9 cellular contexts compared by ENCODE assay signal in genomic region chr16:66928702-66929388, GRCh38. TPM values are rescaled to one million over a fixed set of nuclear protein-coding genes. Genes with fewer than 3 reads are reported as not detected.
DNase-seq lines count a peak whose midpoint lies in the region; ATAC-seq and TF ChIP-seq lines count a peak whose summit lies in the region.
"Had no signal": no experiment of that assay in that cellular context is flagged by ENCODE, and none has a peak within 500 bp of the region (broad histone marks: within the 10 kb centered on the region; RNA-seq: fewer than 3 reads in every experiment).

No MANE protein-coding gene starts in this region.

- H3K4me3 ChIP-seq in GM06990 (replicated peaks; ENCODE audit: low read depth, low read length) = no peak overlapping the region
- no peak overlapping the region for H3K4me3 ChIP-seq in MG63
- no peak overlapping the region for H3K4me3 ChIP-seq in left lung

- peaks cover 24% of the 10 kb centered on the region for H3K4me1 Mint-ChIP-seq in nephron

- peaks cover 40% of the 10 kb centered on the region for H3K27me3 Mint-ChIP-seq in nephron (ENCODE audit: low read depth)

- H3K4me1 ChIP-seq in left lung = peaks cover 27 to 58% of the 10 kb centered on the region in 2 donors

- H3K4me3 Mint-ChIP-seq in nephron = no peak overlapping the region

- no peak for ATAC-seq in GM21515 (IDR thresholded peaks at IDR 0.05; ENCODE audit: unreplicated experiment)
- ATAC-seq in GM21360 (IDR thresholded peaks at IDR 0.05; ENCODE audit: unreplicated experiment) = no peak
- no peak for ATAC-seq in left lung

- peaks cover 1% of the 10 kb centered on the region; the same call in 1 of the 2 replicates for H3K27me3 ChIP-seq in GM06990 (replicated peaks; ENCODE audit: control insufficient read depth, insufficient read depth, low read length)
- no peaks in the 10 kb centered on the region for H3K27me3 ChIP-seq in MG63
- H3K27me3 ChIP-seq in left lung = peaks cover 0 to 29% of the 10 kb centered on the region in 2 donors

- no peaks in the 10 kb centered on the region for H3K9me3 ChIP-seq in MG63
- H3K9me3 ChIP-seq in left lung = no peaks in the 10 kb centered on the region

- H3K36me3 Mint-ChIP-seq in nephron (ENCODE audit: low read depth) = peaks cover 8% of the 10 kb centered on the region

- no peaks in the 10 kb centered on the region for H3K9me3 Mint-ChIP-seq in nephron

- TF ChIP-seq CTCF in GM06990 (IDR thresholded peaks at IDR 0.05; ENCODE audit: insufficient read depth, low read length, poor library complexity, severe bottlenecking) (peak; percentile 45), nephron (IDR thresholded peaks at IDR 0.05; ENCODE audit: unreplicated experiment in 3 of 3) (peak in 2 of 3 experiments; percentile 30 to 36), left lung (IDR thresholded peaks at IDR 0.05) (no peak)

- H3K27ac Mint-ChIP-seq in nephron = no peak overlapping the region

- peaks cover 9% of the 10 kb centered on the region for H3K36me3 ChIP-seq in GM06990 (ENCODE audit: control insufficient read depth, insufficient read depth, low read length)
- H3K36me3 ChIP-seq in MG63 = no peaks in the 10 kb centered on the region
- peaks cover 0 to 12% of the 10 kb centered on the region in 2 donors for H3K36me3 ChIP-seq in left lung

- DNase-seq in GM06990 (ENCODE audit: extremely low read depth, insufficient read length) (no peak), MG63 (peak; percentile 48), astrocyte of the hippocampus (ENCODE audit: low read depth, low spot score) (peak; percentile 47), left lung (no peak)
- DNase-seq in central memory CD4-positive, alpha-beta T cell = no peak

- intact Hi-C loops in left lung (cut with DNase I) = no loop called here

- no peak overlapping the region for H3K27ac ChIP-seq in left lung

RNA-seq across cellular contexts. Expression of gene RRAD, which starts 3.5 kb away (rescaled TPM):
- 1.6 and 10.4 TPM in 2 replicates for total RNA-seq in MG63 (2014; rRNA removed; shearing (Covaris generic); ENCODE audit: low replicate concordance)
- 10 to 100 TPM in 1 of 2 donors, 1 to 10 TPM in 1; 8.2 to 31.8 TPM for total RNA-seq in left lung

RNA-seq across cellular contexts. Expression of gene CIAO2B, which starts 5.4 kb away (rescaled TPM):
- 52.7 and 125 TPM in 2 replicates for total RNA-seq in MG63 (2014; rRNA removed; shearing (Covaris generic); ENCODE audit: low replicate concordance)
- 10 to 100 TPM; 81.7 to 82.5 TPM for total RNA-seq in left lung

RNA-seq across cellular contexts. Expression of gene CES2, which starts 6.5 kb away (rescaled TPM):
- total RNA-seq in MG63 (2014; rRNA removed; shearing (Covaris generic); ENCODE audit: low replicate concordance) = 12.8 and 32.7 TPM in 2 replicates
- total RNA-seq in left lung = 10 to 100 TPM; 31.7 to 38.4 TPM

RNA-seq across cellular contexts. Expression of gene CDH16, which starts 10.2 kb away (rescaled TPM):
- total RNA-seq in MG63 (2014; rRNA removed; shearing (Covaris generic); ENCODE audit: low replicate concordance) = not detected in 2 replicates
- total RNA-seq in left lung = under 1 TPM in 1 of 2 donors, not detected in 1; 0.32 TPM
- total RNA-seq: temporal lobe had no signal

RNA-seq across cellular contexts. Expression of gene CES3, which starts 32.2 kb away (rescaled TPM):
- 1.3 and 1.9 TPM in 2 replicates for total RNA-seq in MG63 (2014; rRNA removed; shearing (Covaris generic); ENCODE audit: low replicate concordance)
- total RNA-seq in left lung = 1 to 10 TPM in 1 of 2 donors, under 1 TPM in 1; 0.79 to 1.6 TPM

Comparison
In these comparisons a context has a peak if more than half of its experiments do, and no peak if none do; other contexts are left out.
1. DNase-seq: peak in MG63 (single experiment) and astrocyte of the hippocampus (single experiment); none in GM06990 (single experiment), central memory CD4-positive, alpha-beta T cell (single experiment) and left lung (0 of 2).
2. CTCF ChIP-seq: peak in GM06990 (single experiment) and nephron (2 of 3); none in left lung (0 of 2).